10 cellular contexts compared by ENCODE assay signal in genomic region chr3:196641278-196642058, GRCh38. TPM values are rescaled to one million over a fixed set of nuclear protein-coding genes. Genes with fewer than 3 reads are reported as not detected.
DNase-seq lines count a peak whose midpoint lies in the region; ATAC-seq lines count a peak whose summit lies in the region.
"Had no signal": no experiment of that assay in that cellular context is flagged by ENCODE, and none has a peak within 500 bp of the region (broad histone marks: within the 10 kb centered on the region; RNA-seq: fewer than 3 reads in every experiment).

No MANE protein-coding gene starts in this region.

- DNase-seq in H7: peak; percentile 11
- DNase-seq in T-helper 17 cell: no peak
- DNase-seq in central memory CD8-positive, alpha-beta T cell (ENCODE audit: low spot score in 2 of 2): no peak
- peak; percentile 28 to 48 for DNase-seq in stimulated activated CD4-positive, alpha-beta T cell treated with anti-CD3 and anti-CD28 coated beads, Interleukin-4, amount 100 ng/mL, for 48 hours (ENCODE audit: low read depth in 2 of 2)
- DNase-seq in medulla oblongata (ENCODE audit: extremely low spot score): no peak
- DNase-seq: NCI-H774, WERI-Rb-1 had no signal

- ATAC-seq in T-helper 17 cell (peak; percentile 22), GM18868 (IDR thresholded peaks at IDR 0.05; ENCODE audit: unreplicated experiment) (no peak), HG03175 (IDR thresholded peaks at IDR 0.05; ENCODE audit: unreplicated experiment) (no peak)
- no peak for ATAC-seq in central memory CD8-positive, alpha-beta T cell (replicated peaks; ENCODE audit: extremely low read depth, poor library complexity, severe bottlenecking)

- peak overlapping the region; percentile 95 for H3K4me3 Mint-ChIP-seq in T-helper 17 cell
- H3K4me3 Mint-ChIP-seq in central memory CD8-positive, alpha-beta T cell: peak overlapping the region; percentile 92

- peaks cover 69% of the 10 kb centered on the region for H3K4me1 Mint-ChIP-seq in T-helper 17 cell
- H3K4me1 Mint-ChIP-seq in central memory CD8-positive, alpha-beta T cell: peaks cover 88% of the 10 kb centered on the region

- H3K9me3 ChIP-seq in T-helper 17 cell (ENCODE audit: control insufficient read depth, low read length, poor library complexity, severe bottlenecking): no peaks in the 10 kb centered on the region
- H3K9me3 ChIP-seq: tibial artery had no signal

- peaks cover 3% of the 10 kb centered on the region for H3K36me3 Mint-ChIP-seq in T-helper 17 cell (ENCODE audit: low read depth)
- H3K36me3 Mint-ChIP-seq in central memory CD8-positive, alpha-beta T cell (ENCODE audit: insufficient read depth): peaks cover 9% of the 10 kb centered on the region

- no peaks in the 10 kb centered on the region for H3K9me3 Mint-ChIP-seq in central memory CD8-positive, alpha-beta T cell

- no peak overlapping the region for H3K4me3 ChIP-seq in H7 (ENCODE audit: insufficient read depth, low read depth, low read length)

- H3K27me3 Mint-ChIP-seq in T-helper 17 cell: no peaks in the 10 kb centered on the region
- H3K27me3 Mint-ChIP-seq in central memory CD8-positive, alpha-beta T cell: no peaks in the 10 kb centered on the region

- H3K27me3 ChIP-seq in H7 (ENCODE audit: control insufficient read depth, insufficient read depth, low read length): peaks cover 11% of the 10 kb centered on the region

- no peaks in the 10 kb centered on the region for H3K36me3 ChIP-seq in H7 (replicated peaks; ENCODE audit: control insufficient read depth, insufficient read depth, low read length)
- H3K36me3 ChIP-seq: tibial artery, WERI-Rb-1 had no signal

- H3K27ac Mint-ChIP-seq in T-helper 17 cell: peak overlapping the region; percentile 97
- H3K27ac Mint-ChIP-seq in central memory CD8-positive, alpha-beta T cell (ENCODE audit: low read depth): peak overlapping the region; percentile 91

RNA-seq across cellular contexts. Expression of gene NRROS, which starts 2.0 kb away (rescaled TPM):
- total RNA-seq in H7 (2014; rRNA removed; shearing (Covaris generic)): 5.3 and 5.7 TPM in 2 replicates
- total RNA-seq in T-helper 17 cell: 10 to 100 TPM; 15.1 to 15.5 TPM

Comparison
In these comparisons a context has a peak if more than half of its experiments do, and no peak if none do; other contexts are left out.
1. DNase-seq: peak in H7 (single experiment) and stimulated activated CD4-positive, alpha-beta T cell treated with anti-CD3 and anti-CD28 coated beads, Interleukin-4, amount 100 ng/mL, for 48 hours (2 of 2); none in T-helper 17 cell (0 of 3), central memory CD8-positive, alpha-beta T cell (0 of 2) and medulla oblongata (single experiment).